8 cellular contexts compared by ENCODE assay signal in genomic region chr12:57603323-57603722, GRCh38. TPM values are rescaled to one million over a fixed set of nuclear protein-coding genes. Genes with fewer than 3 reads are reported as not detected.
DNase-seq lines count a peak whose midpoint lies in the region; ATAC-seq and TF ChIP-seq lines count a peak whose summit lies in the region.
"Had no signal": no experiment of that assay in that cellular context is flagged by ENCODE, and none has a peak within 500 bp of the region (broad histone marks: within the 10 kb centered on the region; RNA-seq: fewer than 3 reads in every experiment).

No MANE protein-coding gene starts in this region.

- H3K4me3 Mint-ChIP-seq in HFFc6 = peak overlapping the region; percentile 90

- H3K27ac ChIP-seq in VCaP = peak overlapping the region; percentile 93
- H3K27ac ChIP-seq in spleen = peak overlapping the region in 7 of 8 donors; percentile 51 to 89 (median 83)

- 41 to 69% (median 54%) methylated on average over 2 of the region's 2 CpGs for WGBS in spleen, 5 donors

- peaks cover 10% of the 10 kb centered on the region for H3K4me1 ChIP-seq in iPS-15b (ENCODE audit: control insufficient read depth, insufficient read depth, low read length)
- H3K4me1 ChIP-seq in spleen = peaks cover 3 to 36% (median 24%) of the 10 kb centered on the region in 6 donors

- ATAC-seq in HG03571 (IDR thresholded peaks at IDR 0.05; ENCODE audit: unreplicated experiment) = no peak

- H3K27me3 ChIP-seq in iPS-15b (ENCODE audit: control insufficient read depth, insufficient read depth, low read length) = peaks cover 4% of the 10 kb centered on the region
- H3K27me3 ChIP-seq in spleen (replicated peaks in 1 of 7) = peaks cover 0 to 31% (median 7%) of the 10 kb centered on the region in 7 donors

- peaks cover 3% of the 10 kb centered on the region; the same call in 1 of the 2 replicates for H3K27me3 Mint-ChIP-seq in HFFc6 (ENCODE audit: insufficient read depth)

- H3K4me1 Mint-ChIP-seq in HFFc6 (ENCODE audit: low read depth) = peaks cover 21% of the 10 kb centered on the region

- H3K27ac Mint-ChIP-seq in HFFc6 = peak overlapping the region; percentile 91; the same call in 1 of the 2 replicates

- DNase-seq in HFFc6 (no peak), spleen (no peak), head of caudate nucleus (no peak), Kasumi-1 (lab: John Stamatoyannopoulos, UW) (no peak)
- DNase-seq: NCI-H2029 had no signal

- H3K36me3 ChIP-seq in iPS-15b (ENCODE audit: control insufficient read depth, insufficient read depth, low read length) (peaks cover 21% of the 10 kb centered on the region), spleen (peaks cover 0 to 57% (median 32%) of the 10 kb centered on the region in 6 donors)

- no peaks in the 10 kb centered on the region; the same call in 1 of the 2 replicates for H3K36me3 Mint-ChIP-seq in HFFc6 (ENCODE audit: low read depth)

- H3K9me3 ChIP-seq in iPS-15b (ENCODE audit: control insufficient read depth, insufficient read depth, low read length) = no peaks in the 10 kb centered on the region
- no peaks in the 10 kb centered on the region for H3K9me3 ChIP-seq in spleen

- H3K4me3 ChIP-seq in iPS-15b (ENCODE audit: low read depth, low read length) (peak overlapping the region; percentile 86), spleen (no peak overlapping the region)

- H3K9me3 Mint-ChIP-seq in HFFc6 = no peaks in the 10 kb centered on the region

- TF ChIP-seq CTCF in HFFc6 (IDR thresholded peaks at IDR 0.05) (no peak), VCaP (conservative IDR thresholded peaks at IDR 0.05) (no peak), spleen (IDR thresholded peaks at IDR 0.05 in 8 of 11, conservative IDR thresholded peaks at IDR 0.05 in 3 of 11) (no peak)

- intact Hi-C loops in spleen (cut with DNase I; ENCODE audit: low total_unique reads) (no loop called here), head of caudate nucleus (cut with DNase I) (no loop called here)

- TF ChIP-seq POLR2A in spleen (IDR thresholded peaks at IDR 0.05) = no peak

- no peak overlapping the region for H3K9ac ChIP-seq in iPS-15b (ENCODE audit: low read depth, low read length)

RNA-seq across cellular contexts. Expression of gene DTX3, which starts 1.3 kb away (rescaled TPM):
- total RNA-seq in HFFc6 (2021; fragmentation: NEBNext Ultra II Directional; extraction: Animal tissue kit (Norgen Biotek cat#: 25700)) = 10 to 100 TPM; 17.7 to 21.0 (median 19.2) TPM
- 10 to 100 TPM; 15.3 to 30.7 (median 21.0) TPM for total RNA-seq in spleen
- polyA plus RNA-seq in spleen = 10 to 100 TPM; 13.7 to 24.3 (median 22.2) TPM

RNA-seq across cellular contexts. Expression of gene ARHGEF25, which starts 7.9 kb away (rescaled TPM):
- total RNA-seq in HFFc6 (2021; fragmentation: NEBNext Ultra II Directional; extraction: Animal tissue kit (Norgen Biotek cat#: 25700)) = 10 to 100 TPM; 10.2 to 21.9 (median 11.9) TPM
- total RNA-seq in spleen = 10 to 100 TPM in 6 of 7 donors, 1 to 10 TPM in 1; 9.3 to 19.5 (median 14.8) TPM
- polyA plus RNA-seq in spleen = 10 to 100 TPM; 13.7 to 26.6 (median 22.5) TPM

RNA-seq across cellular contexts. Expression of gene PIP4K2C, which starts 12.3 kb away (rescaled TPM):
- 10 to 100 TPM; 21.1 to 33.1 (median 24.3) TPM for total RNA-seq in HFFc6 (2021; fragmentation: NEBNext Ultra II Directional; extraction: Animal tissue kit (Norgen Biotek cat#: 25700))
- 10 to 100 TPM; 15.0 to 20.9 (median 18.8) TPM for total RNA-seq in spleen
- polyA plus RNA-seq in spleen = 1 to 10 TPM; 5.7 to 7.5 (median 6.3) TPM

RNA-seq across cellular contexts. Expression of gene B4GALNT1, which starts 29.7 kb away (rescaled TPM):
- 1 to 10 TPM; 1.4 to 3.1 (median 2.3) TPM for total RNA-seq in HFFc6 (2021; fragmentation: NEBNext Ultra II Directional; extraction: Animal tissue kit (Norgen Biotek cat#: 25700))
- 1 to 10 TPM in 3 of 7 donors, under 1 TPM in 4; 0.39 to 2.2 (median 0.79) TPM for total RNA-seq in spleen
- polyA plus RNA-seq in spleen = 1 to 10 TPM in 1 of 3 donors, under 1 TPM in 2; 0.83 to 1.5 (median 0.93) TPM

RNA-seq across cellular contexts. Expression of gene KIF5A, which starts 53.5 kb away (rescaled TPM):
- total RNA-seq in HFFc6 (2021; fragmentation: NEBNext Ultra II Directional; extraction: Animal tissue kit (Norgen Biotek cat#: 25700)) = 1 to 10 TPM; 1.0 to 1.8 (median 1.2) TPM
- total RNA-seq in spleen = under 1 TPM in 6 of 7 donors, not detected in 1; 0.09 to 0.76 (median 0.32) TPM
- polyA plus RNA-seq in spleen = under 1 TPM; 0.07 to 0.13 (median 0.08) TPM
